16 cellular contexts compared by ENCODE assay signal in the genomic region with DNA sequence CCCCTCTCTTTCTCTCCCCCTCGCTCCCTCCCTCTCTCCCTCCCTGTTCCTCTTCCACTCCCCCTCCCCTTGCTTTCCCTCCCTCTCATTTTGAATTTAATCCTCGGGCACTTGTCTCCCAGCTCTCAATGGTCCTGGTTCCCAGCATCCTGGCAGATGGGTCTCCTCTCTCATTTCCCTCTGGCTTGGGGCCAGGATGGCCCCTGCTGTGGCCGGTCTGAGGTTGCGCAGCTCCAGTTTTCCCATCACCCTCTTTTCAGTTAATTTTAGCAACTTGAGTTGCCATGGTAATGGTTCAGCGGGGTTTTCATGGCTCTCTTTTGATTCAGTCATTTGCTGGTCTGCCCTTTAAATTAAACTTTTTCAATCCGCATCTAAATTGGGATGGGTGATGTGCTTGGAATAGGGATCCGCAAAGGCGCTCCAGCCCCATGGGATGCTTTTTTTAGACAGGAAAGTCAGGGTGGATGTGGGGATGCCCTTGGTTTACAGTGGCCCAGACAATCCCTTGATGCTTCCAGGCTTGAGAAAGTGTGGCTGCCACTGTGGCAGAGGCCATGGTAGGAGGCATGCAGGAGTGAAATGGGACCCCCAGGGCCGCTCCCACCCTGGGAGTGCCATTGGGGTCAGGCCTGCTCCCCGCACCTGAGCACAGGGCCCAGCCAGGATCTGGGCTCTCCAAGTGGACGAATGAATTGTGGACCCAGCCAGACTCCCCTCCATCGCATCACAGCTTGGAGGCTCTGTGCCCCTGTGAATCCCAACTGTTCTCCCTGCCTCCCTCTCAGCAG.
DNase-seq lines count a peak whose midpoint lies in the region; ATAC-seq and TF ChIP-seq lines count a peak whose summit lies in the region.
"Had no signal": no experiment of that assay in that cellular context is flagged by ENCODE, and none has a peak within 500 bp of the region (broad histone marks: within the 10 kb centered on the region; RNA-seq: fewer than 3 reads in every experiment).

No MANE protein-coding gene starts in this region.

- whole genome bisulfite sequencing in esophagus squamous epithelium, 2 donors = 77 to 78% methylated on average over 7 to 8 of the region's 12 CpGs
- WGBS in trophoblast cell (ENCODE audit: extremely low coverage, insufficient coverage, insufficient read length) = no CpG with 5 or more reads among the region's 12 CpGs

- H4K12ac ChIP-seq in trophoblast cell (ENCODE audit: low read depth, low read length) = no peak overlapping the region

- H3K36me3 ChIP-seq in esophagus squamous epithelium = no peaks in the 10 kb centered on the region
- no peaks in the 10 kb centered on the region for H3K36me3 ChIP-seq in trophoblast cell (ENCODE audit: control insufficient read depth in 1 of 2, insufficient read depth in 2 of 2, low read length in 2 of 2)

- H3K23ac ChIP-seq in trophoblast cell (ENCODE audit: low read length) = no peak overlapping the region

- no peak overlapping the region for H2BK5ac ChIP-seq in trophoblast cell (ENCODE audit: low read depth, low read length, poor library complexity)

- no peak overlapping the region for H3K9ac ChIP-seq in trophoblast cell (ENCODE audit: low read length)

- no peak for ATAC-seq in GM19324 (IDR thresholded peaks at IDR 0.05; ENCODE audit: low FRiP score, unreplicated experiment)
- ATAC-seq: activated CD8-positive, alpha-beta T cell treated with anti-CD3 and anti-CD28 coated beads for 36 hours had no signal

- H3K4me3 ChIP-seq in esophagus squamous epithelium = no peak overlapping the region
- no peak overlapping the region for H3K4me3 ChIP-seq in trophoblast cell (ENCODE audit: low read depth, low read length)
- H3K4me3 ChIP-seq: SK-N-MC had no signal

- H3K14ac ChIP-seq in trophoblast cell (ENCODE audit: low read length) = peak overlapping the region; percentile 30

- H4K91ac ChIP-seq in trophoblast cell (ENCODE audit: low read depth, low read length) = peak overlapping the region; percentile 58

- H2BK12ac ChIP-seq in trophoblast cell (ENCODE audit: low read length) = peak overlapping the region; percentile 25

- H2AFZ ChIP-seq in trophoblast cell (ENCODE audit: insufficient read depth, low read length, poor library complexity) = no peak overlapping the region

- no peak for TF ChIP-seq POLR2A in esophagus squamous epithelium (IDR thresholded peaks at IDR 0.05)

- no peaks in the 10 kb centered on the region for H3K79me2 ChIP-seq in trophoblast cell (ENCODE audit: control insufficient read depth, insufficient read depth, low read length, poor library complexity)

- H2BK120ac ChIP-seq in trophoblast cell (ENCODE audit: insufficient read depth, low read length, poor library complexity) = no peak overlapping the region

- H3K4me2 ChIP-seq in trophoblast cell (ENCODE audit: low read length) = no peak overlapping the region

- H3K27ac ChIP-seq in esophagus squamous epithelium (peak overlapping the region in 3 of 4 donors; percentile 40 to 68 (median 58)), trophoblast cell (ENCODE audit: low read depth, low read length) (no peak overlapping the region)
- H3K27ac ChIP-seq: 22Rv1, SK-N-MC had no signal

- H3K18ac ChIP-seq in trophoblast cell (ENCODE audit: low read length) = peak overlapping the region; percentile 62

- no peak overlapping the region for H4K8ac ChIP-seq in trophoblast cell (ENCODE audit: low read depth, low read length)

- TF ChIP-seq CTCF in esophagus squamous epithelium (IDR thresholded peaks at IDR 0.05) = no peak

- intact Hi-C loops in esophagus squamous epithelium (cut with DNase I) = no loop called here

- DNase-seq in DMS79 treated with DMSO at 0.1 percent for 48 hours (lab: John Stamatoyannopoulos, UW) (peak; percentile 18), DMS79 (lab: John Stamatoyannopoulos, UW) (no peak), NCI-H345 treated with DMSO at 0.1 percent for 48 hours (lab: John Stamatoyannopoulos, UW; ENCODE audit: unreplicated experiment) (peak; percentile 71), esophagus squamous epithelium (lab: John Stamatoyannopoulos, UW) (no peak), trophoblast cell (no peak), NCI-H1930 (lab: John Stamatoyannopoulos, UW) (no peak)
- no peak for DNase-seq in stimulated activated CD4-positive, alpha-beta T cell treated with anti-CD3 and anti-CD28 coated beads, Interleukin-15, amount 100 ng/mL, for 24 hours
- DNase-seq: activated CD8-positive, alpha-beta T cell treated with anti-CD3 and anti-CD28 coated beads for 36 hours; CD4-positive, CD25-positive, alpha-beta regulatory T cell; IMR-90; naive B cell; NCI-H1048; stimulated activated CD4-positive, alpha-beta T cell treated with anti-CD3 and anti-CD28 coated beads, Interleukin-2, amount 100 ng/mL, for 48 hours had no signal

- H3K9me3 ChIP-seq in esophagus squamous epithelium = no peaks in the 10 kb centered on the region
- H3K9me3 ChIP-seq in trophoblast cell (ENCODE audit: insufficient read depth, low read depth, low read length) = no peaks in the 10 kb centered on the region

- H3K27me3 ChIP-seq in esophagus squamous epithelium = no peaks in the 10 kb centered on the region
- no peaks in the 10 kb centered on the region for H3K27me3 ChIP-seq in trophoblast cell (ENCODE audit: insufficient read depth, low read length)

- no peak overlapping the region for H3K4ac ChIP-seq in trophoblast cell (ENCODE audit: low read depth, low read length)

- H3K79me1 ChIP-seq in trophoblast cell (ENCODE audit: low read length) = peaks cover 5% of the 10 kb centered on the region

- H3K4me1 ChIP-seq in esophagus squamous epithelium (peaks cover 0 to 28% (median 3%) of the 10 kb centered on the region in 3 donors), trophoblast cell (ENCODE audit: control insufficient read depth in 1 of 2, insufficient read depth in 2 of 2, low read length in 2 of 2) (peaks cover 19 to 31% of the 10 kb centered on the region in 2 experiments)

- peak overlapping the region; percentile 49 for H2AK5ac ChIP-seq in trophoblast cell (ENCODE audit: low read length)

Comparison
In these comparisons a context has a peak if more than half of its experiments do, and no peak if none do; other contexts are left out.
1. DNase-seq: peak in DMS79 treated with DMSO at 0.1 percent for 48 hours (single experiment) and NCI-H345 treated with DMSO at 0.1 percent for 48 hours (single experiment); none in DMS79 (single experiment), esophagus squamous epithelium (single experiment), trophoblast cell (0 of 2), stimulated activated CD4-positive, alpha-beta T cell treated with anti-CD3 and anti-CD28 coated beads, Interleukin-15, amount 100 ng/mL, for 24 hours (single experiment) and NCI-H1930 (0 of 2).